ENCODE assay signal across 36 cellular contexts in genomic region chr3:9233101-9233500, GRCh38.
"Had no signal": no experiment of that assay in that cellular context is flagged by ENCODE, and none has a peak within 500 bp of the region (broad histone marks: within the 10 kb centered on the region; RNA-seq: fewer than 3 reads in every experiment).

No MANE protein-coding gene starts in this region.

- H3K36me3 ChIP-seq: ascending aorta, brain microvascular endothelial cell, breast epithelium, WERI-Rb-1 had no signal

- ATAC-seq: activated CD4-positive, alpha-beta T cell treated with anti-CD3 and anti-CD28 coated beads for 36 hours; activated CD4-positive, CD25-positive, alpha-beta regulatory T cell treated with anti-CD3 and anti-CD28 coated beads, Interleukin-2, amount 50 U/mL, for 24 hours; activated CD8-positive, alpha-beta memory T cell treated with anti-CD3 and anti-CD28 coated beads, Interleukin-2, amount 10 ng/mL, durations not matched to agents 7 days and 5 days; activated CD8-positive, alpha-beta T cell treated with anti-CD3 and anti-CD28 coated beads, Interleukin-2, amount 10 ng/mL, durations not matched to agents 7 days and 5 days; activated naive CD8-positive, alpha-beta T cell treated with anti-CD3 and anti-CD28 coated beads, Interleukin-2, amount 50 U/mL, for 24 hours; WTC11 had no signal

- H3K4me1 ChIP-seq: breast epithelium had no signal

- H3K36me3 Mint-ChIP-seq: activated CD8-positive, alpha-beta memory T cell treated with anti-CD3 and anti-CD28 coated beads, Interleukin-2, amount 10 ng/mL, durations not matched to agents 7 days and 5 days; activated naive CD4-positive, alpha-beta T cell treated with anti-CD3 and anti-CD28 coated beads, Interleukin-2, amount 10 ng/mL, durations not matched to agents 7 days and 5 days; activated naive CD8-positive, alpha-beta T cell had no signal

- H3K9me3 ChIP-seq: ascending aorta, breast epithelium had no signal

- H3K4me3 ChIP-seq: ascending aorta, breast epithelium had no signal

- H3K27me3 ChIP-seq: ascending aorta, brain microvascular endothelial cell, breast epithelium had no signal

- DNase-seq: activated CD4-positive, alpha-beta memory T cell treated with anti-CD3 and anti-CD28 coated beads, Interleukin-2, amount 10 ng/mL, durations not matched to agents 7 days and 5 days; activated CD4-positive, alpha-beta T cell treated with anti-CD3 and anti-CD28 coated beads for 1 hour; activated CD4-positive, alpha-beta T cell treated with anti-CD3 and anti-CD28 coated beads for 36 hours; activated CD4-positive, alpha-beta T cell treated with anti-CD3 and anti-CD28 coated beads for 48 hours; activated CD4-positive, alpha-beta T cell treated with anti-CD3 and anti-CD28 coated beads, Interleukin-2, amount 10 ng/mL, durations not matched to agents 7 days and 5 days; activated CD4-positive, alpha-beta T cell treated with anti-CD3 and anti-CD28 coated beads, Interleukin-2, amount 50 U/mL, for 48 hours; activated CD4-positive, CD25-positive, alpha-beta regulatory T cell; activated CD8-positive, alpha-beta memory T cell treated with anti-CD3 and anti-CD28 coated beads for 24 hours; activated CD8-positive, alpha-beta memory T cell treated with anti-CD3 and anti-CD28 coated beads, Interleukin-2, amount 10 ng/mL, durations not matched to agents 7 days and 5 days; activated CD8-positive, alpha-beta memory T cell treated with anti-CD3 and anti-CD28 coated beads, Interleukin-2, amount 50 U/mL, for 48 hours; activated CD8-positive, alpha-beta T cell treated with anti-CD3 and anti-CD28 coated beads, Interleukin-2, amount 10 ng/mL, durations not matched to agents 7 days and 5 days; activated effector memory CD4-positive, alpha-beta T cell treated with Interleukin-2 at 50 U/mL for 16 hours; activated gamma-delta T cell; activated naive CD4-positive, alpha-beta T cell treated with anti-CD3 and anti-CD28 coated beads, Interleukin-2, amount 10 ng/mL, durations not matched to agents 7 days and 5 days; activated naive CD4-positive, alpha-beta T cell treated with Interleukin-2 at 50 U/mL for 16 hours; activated naive CD8-positive, alpha-beta T cell treated with anti-CD3 and anti-CD28 coated beads, Interleukin-2, amount 10 ng/mL, durations not matched to agents 7 days and 5 days; activated naive CD8-positive, alpha-beta T cell treated with anti-CD3 and anti-CD28 coated beads, Interleukin-2, amount 50 U/mL, for 24 hours; activated T-cell treated with anti-CD3 and anti-CD28 coated beads, Interleukin-2, amount 50 U/mL, for 24 hours; activated T-cell treated with anti-CD3 and anti-CD28 coated beads, Interleukin-2, amount 50 U/mL, for 48 hours; amygdala; anterior cingulate cortex; brain microvascular endothelial cell; central memory CD4-positive, alpha-beta T cell; T-helper 1 cell; T-helper 2 cell; T-helper 9 cell; WERI-Rb-1 had no signal

- H3K4me3 Mint-ChIP-seq: activated CD4-positive, alpha-beta memory T cell treated with anti-CD3 and anti-CD28 coated beads, Interleukin-2, amount 10 ng/mL, durations not matched to agents 7 days and 5 days; activated CD4-positive, alpha-beta T cell treated with anti-CD3 and anti-CD28 coated beads for 36 hours; activated CD4-positive, alpha-beta T cell treated with anti-CD3 and anti-CD28 coated beads, Interleukin-2, amount 10 ng/mL, durations not matched to agents 7 days and 5 days; activated CD8-positive, alpha-beta memory T cell treated with anti-CD3 and anti-CD28 coated beads, Interleukin-2, amount 10 ng/mL, durations not matched to agents 7 days and 5 days; activated CD8-positive, alpha-beta T cell treated with anti-CD3 and anti-CD28 coated beads, Interleukin-2, amount 10 ng/mL, durations not matched to agents 7 days and 5 days; activated naive CD4-positive, alpha-beta T cell treated with anti-CD3 and anti-CD28 coated beads, Interleukin-2, amount 10 ng/mL, durations not matched to agents 7 days and 5 days; activated naive CD4-positive, alpha-beta T cell treated with anti-CD3 and anti-CD28 coated beads, Interleukin-2, amount 50 U/mL, for 24 hours; activated naive CD8-positive, alpha-beta T cell; activated naive CD8-positive, alpha-beta T cell treated with anti-CD3 and anti-CD28 coated beads, Interleukin-2, amount 10 ng/mL, durations not matched to agents 7 days and 5 days; activated naive CD8-positive, alpha-beta T cell treated with anti-CD3 and anti-CD28 coated beads, Interleukin-2, amount 50 U/mL, for 24 hours; activated T-cell treated with anti-CD3 and anti-CD28 coated beads, Interleukin-2, amount 50 U/mL, for 24 hours; T-helper 1 cell treated with Interleukin-12 subunit alpha and Interleukin-12 subunit beta and Interleukin-4 antibody, amounts not matched to agents 30 μg/mL and 1 μg/mL, for 36 hours; T-helper 2 cell treated with Interferon-gamma antibody and Interleukin-4, amounts not matched to agents 5 μg/mL and 100 μg/mL, for 36 hours; WTC11 had no signal

- H3K27me3 Mint-ChIP-seq: activated CD4-positive, alpha-beta T cell treated with anti-CD3 and anti-CD28 coated beads for 36 hours; activated naive CD4-positive, alpha-beta T cell treated with anti-CD3 and anti-CD28 coated beads, Interleukin-2, amount 50 U/mL, for 24 hours; activated naive CD8-positive, alpha-beta T cell; activated naive CD8-positive, alpha-beta T cell treated with anti-CD3 and anti-CD28 coated beads, Interleukin-2, amount 50 U/mL, for 24 hours; activated T-cell treated with anti-CD3 and anti-CD28 coated beads, Interleukin-2, amount 50 U/mL, for 24 hours had no signal

- H3K9me3 Mint-ChIP-seq: activated CD4-positive, alpha-beta memory T cell treated with anti-CD3 and anti-CD28 coated beads, Interleukin-2, amount 10 ng/mL, durations not matched to agents 7 days and 5 days; activated CD4-positive, alpha-beta T cell treated with anti-CD3 and anti-CD28 coated beads, Interleukin-2, amount 10 ng/mL, durations not matched to agents 7 days and 5 days; activated naive CD4-positive, alpha-beta T cell treated with anti-CD3 and anti-CD28 coated beads, Interleukin-2, amount 10 ng/mL, durations not matched to agents 7 days and 5 days; activated naive CD4-positive, alpha-beta T cell treated with anti-CD3 and anti-CD28 coated beads, Interleukin-2, amount 50 U/mL, for 24 hours; activated naive CD8-positive, alpha-beta T cell treated with anti-CD3 and anti-CD28 coated beads, Interleukin-2, amount 10 ng/mL, durations not matched to agents 7 days and 5 days; activated naive CD8-positive, alpha-beta T cell treated with anti-CD3 and anti-CD28 coated beads, Interleukin-2, amount 50 U/mL, for 24 hours; activated T-cell treated with anti-CD3 and anti-CD28 coated beads, Interleukin-2, amount 50 U/mL, for 24 hours; activated T-helper 2 cell treated with anti-CD3 and anti-CD28 coated beads, Interferon-gamma antibody, Interleukin-2, Interleukin-4, amounts not matched to agents 10 μg/mL and 5 μg/mL and 100 μg/mL, durations not matched to agents 14 hours and 24 hours and 36 hours; T-helper 1 cell treated with Interleukin-12 subunit alpha and Interleukin-12 subunit beta and Interleukin-4 antibody, amounts not matched to agents 30 μg/mL and 1 μg/mL, for 36 hours; T-helper 2 cell treated with Interferon-gamma antibody and Interleukin-4, amounts not matched to agents 5 μg/mL and 100 μg/mL, for 36 hours had no signal

- H3K27ac Mint-ChIP-seq: activated CD4-positive, alpha-beta memory T cell treated with anti-CD3 and anti-CD28 coated beads, Interleukin-2, amount 10 ng/mL, durations not matched to agents 7 days and 5 days; activated CD4-positive, alpha-beta T cell treated with anti-CD3 and anti-CD28 coated beads for 36 hours; activated CD4-positive, alpha-beta T cell treated with anti-CD3 and anti-CD28 coated beads, Interleukin-2, amount 10 ng/mL, durations not matched to agents 7 days and 5 days; activated CD8-positive, alpha-beta memory T cell treated with anti-CD3 and anti-CD28 coated beads, Interleukin-2, amount 10 ng/mL, durations not matched to agents 7 days and 5 days; activated CD8-positive, alpha-beta T cell treated with anti-CD3 and anti-CD28 coated beads, Interleukin-2, amount 10 ng/mL, durations not matched to agents 7 days and 5 days; activated naive CD4-positive, alpha-beta T cell treated with anti-CD3 and anti-CD28 coated beads, Interleukin-2, amount 10 ng/mL, durations not matched to agents 7 days and 5 days; activated naive CD4-positive, alpha-beta T cell treated with anti-CD3 and anti-CD28 coated beads, Interleukin-2, amount 50 U/mL, for 24 hours; activated naive CD8-positive, alpha-beta T cell; activated naive CD8-positive, alpha-beta T cell treated with anti-CD3 and anti-CD28 coated beads, Interleukin-2, amount 10 ng/mL, durations not matched to agents 7 days and 5 days; activated naive CD8-positive, alpha-beta T cell treated with anti-CD3 and anti-CD28 coated beads, Interleukin-2, amount 50 U/mL, for 24 hours; activated T-cell treated with anti-CD3 and anti-CD28 coated beads, Interleukin-2, amount 50 U/mL, for 24 hours; activated T-helper 2 cell treated with anti-CD3 and anti-CD28 coated beads, Interferon-gamma antibody, Interleukin-2, Interleukin-4, amounts not matched to agents 10 μg/mL and 5 μg/mL and 100 μg/mL, durations not matched to agents 14 hours and 24 hours and 36 hours; T-helper 1 cell treated with Interleukin-12 subunit alpha and Interleukin-12 subunit beta and Interleukin-4 antibody, amounts not matched to agents 30 μg/mL and 1 μg/mL, for 36 hours; T-helper 2 cell treated with Interferon-gamma antibody and Interleukin-4, amounts not matched to agents 5 μg/mL and 100 μg/mL, for 36 hours; WTC11 had no signal

- H3K4me1 Mint-ChIP-seq: activated CD4-positive, alpha-beta memory T cell treated with anti-CD3 and anti-CD28 coated beads, Interleukin-2, amount 10 ng/mL, durations not matched to agents 7 days and 5 days; activated CD4-positive, alpha-beta T cell treated with anti-CD3 and anti-CD28 coated beads for 36 hours; activated CD4-positive, alpha-beta T cell treated with anti-CD3 and anti-CD28 coated beads, Interleukin-2, amount 10 ng/mL, durations not matched to agents 7 days and 5 days; activated CD8-positive, alpha-beta memory T cell treated with anti-CD3 and anti-CD28 coated beads, Interleukin-2, amount 10 ng/mL, durations not matched to agents 7 days and 5 days; activated naive CD4-positive, alpha-beta T cell treated with anti-CD3 and anti-CD28 coated beads, Interleukin-2, amount 10 ng/mL, durations not matched to agents 7 days and 5 days; activated naive CD4-positive, alpha-beta T cell treated with anti-CD3 and anti-CD28 coated beads, Interleukin-2, amount 50 U/mL, for 24 hours had no signal

- H3K27ac ChIP-seq: ascending aorta, brain microvascular endothelial cell, breast epithelium, WERI-Rb-1 had no signal
